8 cellular contexts compared by ENCODE assay signal in the genomic region with DNA sequence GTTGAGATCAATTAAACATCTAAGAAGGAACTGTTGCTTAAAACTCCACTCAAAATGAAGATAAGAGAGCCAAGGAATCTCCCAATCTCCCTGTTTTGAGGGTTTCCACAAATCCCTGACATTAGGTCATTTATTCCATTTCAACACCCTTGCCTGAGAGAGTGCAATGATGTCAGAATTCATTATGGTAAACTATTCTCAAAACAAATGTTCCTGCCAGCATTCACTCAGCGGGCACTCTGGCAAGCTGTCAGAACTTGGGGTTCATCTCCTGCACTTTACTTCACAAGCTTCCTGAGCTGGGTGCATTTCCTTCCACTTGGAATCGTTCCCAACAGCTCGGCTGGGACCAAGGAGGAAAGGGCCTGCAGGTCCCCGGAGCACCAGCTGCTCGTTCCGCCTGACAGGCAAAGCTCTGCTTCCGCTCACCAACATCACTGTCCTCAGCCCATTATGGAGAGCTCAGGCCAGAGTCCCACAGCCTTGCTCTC.
DNase-seq lines count a peak whose midpoint lies in the region; ATAC-seq and TF ChIP-seq lines count a peak whose summit lies in the region.
"Had no signal": no experiment of that assay in that cellular context is flagged by ENCODE, and none has a peak within 500 bp of the region (broad histone marks: within the 10 kb centered on the region; RNA-seq: fewer than 3 reads in every experiment).

No MANE protein-coding gene starts in this region.

- no peaks in the 10 kb centered on the region for H3K27me3 Mint-ChIP-seq in activated CD4-positive, alpha-beta T cell treated with anti-CD3 and anti-CD28 coated beads, Interleukin-2, amount 10 ng/mL, durations not matched to agents 7 days and 5 days

- peaks cover 5% of the 10 kb centered on the region for H3K4me1 Mint-ChIP-seq in activated CD4-positive, alpha-beta T cell treated with anti-CD3 and anti-CD28 coated beads, Interleukin-2, amount 10 ng/mL, durations not matched to agents 7 days and 5 days

- H3K4me3 Mint-ChIP-seq in activated CD4-positive, alpha-beta T cell treated with anti-CD3 and anti-CD28 coated beads, Interleukin-2, amount 10 ng/mL, durations not matched to agents 7 days and 5 days = no peak overlapping the region

- H3K27me3 ChIP-seq in upper lobe of left lung = no peaks in the 10 kb centered on the region

- H3K4me1 ChIP-seq in upper lobe of left lung = peaks cover 13 to 26% (median 18%) of the 10 kb centered on the region in 4 donors

- H3K36me3 ChIP-seq in upper lobe of left lung = no peaks in the 10 kb centered on the region

- DNase-seq in NCI-H187 treated with DMSO at 0.1 percent for 48 hours (lab: John Stamatoyannopoulos, UW) = peak; percentile 25
- peak; percentile 88 for DNase-seq in cerebellum (ENCODE audit: low spot score)
- peak; percentile 36 to 91 for DNase-seq in lower leg skin (ENCODE audit: low spot score in 2 of 2)
- DNase-seq in upper lobe of left lung = peak in 1 of 2 donors; percentile 41
- no peak for DNase-seq in activated gamma-delta T cell treated with Interleukin-2 at 50 U/mL for 16 hours
- DNase-seq in foreskin melanocyte = no peak
- DNase-seq in activated CD4-positive, alpha-beta T cell treated with anti-CD3 and anti-CD28 coated beads, Interleukin-2, amount 10 ng/mL, durations not matched to agents 7 days and 5 days = no peak
- DNase-seq: stimulated activated CD8-positive, alpha-beta memory T cell treated with anti-CD3 and anti-CD28 coated beads, Interleukin-4, amount 100 ng/mL, for 48 hours had no signal

- POLR2A ChIA-PET in activated CD4-positive, alpha-beta T cell treated with anti-CD3 and anti-CD28 coated beads, Interleukin-2, amount 10 ng/mL, durations not matched to agents 7 days and 5 days (lab: Charles Lee) = no interaction called here

- TF ChIP-seq EP300 in upper lobe of left lung (IDR thresholded peaks at IDR 0.05) = no peak

- intact Hi-C loops in lower leg skin (cut with DNase I; ENCODE audit: low total_unique reads) = loop anchor here (10.0 kb wide), 2 partner anchors 294 to 394 kb away; no protein-coding TSS in a partner anchor

- CTCF ChIA-PET in activated CD4-positive, alpha-beta T cell treated with anti-CD3 and anti-CD28 coated beads, Interleukin-2, amount 10 ng/mL, durations not matched to agents 7 days and 5 days (lab: Charles Lee) = interaction anchor here (0.9 to 2.7 kb wide), 7 partner anchors 9 to 299 kb away, joined by 3 to 10 read pairs (median 3); no protein-coding TSS in a partner anchor

- ATAC-seq in upper lobe of left lung (ENCODE audit: low FRiP score in 2 of 2) = peak in 1 of 2 donors; percentile 73

- H3K9me3 ChIP-seq in upper lobe of left lung = no peaks in the 10 kb centered on the region

- no peak for TF ChIP-seq POLR2A in lower leg skin (IDR thresholded peaks at IDR 0.05)
- no peak for TF ChIP-seq POLR2A in upper lobe of left lung (IDR thresholded peaks at IDR 0.05)

- H3K27ac ChIP-seq in upper lobe of left lung = peak overlapping the region in 3 of 4 donors; percentile 21 to 66 (median 64)

- TF ChIP-seq CTCF in lower leg skin (IDR thresholded peaks at IDR 0.05) (no peak), upper lobe of left lung (IDR thresholded peaks at IDR 0.05) (no peak)

- H3K27ac Mint-ChIP-seq in activated CD4-positive, alpha-beta T cell treated with anti-CD3 and anti-CD28 coated beads, Interleukin-2, amount 10 ng/mL, durations not matched to agents 7 days and 5 days = no peak overlapping the region

- H3K36me3 Mint-ChIP-seq in activated CD4-positive, alpha-beta T cell treated with anti-CD3 and anti-CD28 coated beads, Interleukin-2, amount 10 ng/mL, durations not matched to agents 7 days and 5 days (ENCODE audit: low read depth) = no peaks in the 10 kb centered on the region

- no peaks in the 10 kb centered on the region for H3K9me3 Mint-ChIP-seq in activated CD4-positive, alpha-beta T cell treated with anti-CD3 and anti-CD28 coated beads, Interleukin-2, amount 10 ng/mL, durations not matched to agents 7 days and 5 days

- WGBS in lower leg skin, 2 donors = 41 to 47% methylated on average over 7 of the region's 7 CpGs
- WGBS in upper lobe of left lung, 2 donors = 23 to 27% methylated on average over 7 of the region's 7 CpGs

- H3K4me3 ChIP-seq in lower leg skin (ENCODE audit: low read depth, poor library complexity, severe bottlenecking) = no peak overlapping the region
- H3K4me3 ChIP-seq in upper lobe of left lung = no peak overlapping the region

Comparison
In these comparisons a context has a peak if more than half of its experiments do, and no peak if none do; other contexts are left out.
1. DNase-seq: peak in NCI-H187 treated with DMSO at 0.1 percent for 48 hours (single experiment), cerebellum (single experiment) and lower leg skin (2 of 2); none in activated gamma-delta T cell treated with Interleukin-2 at 50 U/mL for 16 hours (single experiment), foreskin melanocyte (single experiment) and activated CD4-positive, alpha-beta T cell treated with anti-CD3 and anti-CD28 coated beads, Interleukin-2, amount 10 ng/mL, durations not matched to agents 7 days and 5 days (single experiment).